Comparison of ENCODE assay signal across 10 cellular contexts in the genomic region with DNA sequence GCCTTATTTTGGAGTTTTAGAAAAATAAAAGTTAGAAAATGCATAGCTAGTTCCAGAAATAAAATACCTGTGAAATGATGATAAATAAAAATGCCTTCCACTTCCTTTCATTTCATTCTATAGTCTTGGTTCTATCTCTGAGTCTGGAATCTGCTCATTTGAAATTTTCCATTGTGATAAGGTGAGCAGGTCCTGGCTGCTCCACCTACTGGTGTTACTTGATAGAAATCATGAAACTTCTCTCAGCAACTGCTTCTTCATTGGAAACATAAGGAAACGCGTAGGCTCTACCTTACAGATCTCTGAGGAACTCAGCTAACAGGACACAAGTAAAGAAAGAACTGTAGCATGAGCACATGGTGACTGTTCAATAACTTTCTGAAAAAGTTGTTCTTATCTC.
A peak's percentile ranks its signal among the peaks of the same experiment; 100 is the strongest.
DNase-seq lines count a peak whose midpoint lies in the region; ATAC-seq and TF ChIP-seq lines count a peak whose summit lies in the region.
"Had no signal": no experiment of that assay in that cellular context is flagged by ENCODE, and none has a peak within 500 bp of the region (broad histone marks: within the 10 kb centered on the region; RNA-seq: fewer than 3 reads in every experiment).

No MANE protein-coding gene starts in this region.

- intact Hi-C loops in Calu3 (cut with micrococcal nuclease; ENCODE audit: unreplicated experiment), result no loop called here

- DNase-seq in Calu3 (no peak), HFFc6 (no peak), kidney tubule cell (ENCODE audit: low spot score) (peak; percentile 20), NOMO-1 treated with DMSO at 0.1 percent for 48 hours (lab: John Stamatoyannopoulos, UW; ENCODE audit: unreplicated experiment) (no peak)

- H3K9me3 Mint-ChIP-seq in Calu3 (ENCODE audit: low read depth, unreplicated experiment) (no peaks in the 10 kb centered on the region), HFFc6 (peaks cover 14% of the 10 kb centered on the region)
- H3K9me3 Mint-ChIP-seq: central memory CD8-positive, alpha-beta T cell; naive thymus-derived CD4-positive, alpha-beta T cell had no signal

- no peaks in the 10 kb centered on the region for H3K36me3 Mint-ChIP-seq in Calu3 (ENCODE audit: insufficient read depth, unreplicated experiment)
- H3K36me3 Mint-ChIP-seq in HFFc6 (ENCODE audit: low read depth), result no peaks in the 10 kb centered on the region
- H3K36me3 Mint-ChIP-seq: naive thymus-derived CD4-positive, alpha-beta T cell had no signal

- BruUV-seq in Calu3 (replicated peaks; lab: Mats Ljungman, UMichigan), result no TSS peak

- H3K27me3 Mint-ChIP-seq in Calu3 (ENCODE audit: unreplicated experiment) (no peaks in the 10 kb centered on the region), HFFc6 (ENCODE audit: insufficient read depth) (peaks cover 3% of the 10 kb centered on the region)

- CTCF ChIA-PET in Calu3 (lab: Charles Lee), result no interaction called here

- H3K27ac Mint-ChIP-seq in Calu3 (ENCODE audit: unreplicated experiment), result no peak overlapping the region
- H3K27ac Mint-ChIP-seq in HFFc6, result no peak overlapping the region
- H3K27ac Mint-ChIP-seq: naive thymus-derived CD4-positive, alpha-beta T cell had no signal

- H3K4me3 Mint-ChIP-seq in Calu3 (ENCODE audit: low read depth, unreplicated experiment), result no peak overlapping the region
- no peak overlapping the region for H3K4me3 Mint-ChIP-seq in HFFc6
- H3K4me3 Mint-ChIP-seq: central memory CD8-positive, alpha-beta T cell; naive thymus-derived CD4-positive, alpha-beta T cell had no signal

- H3K4me1 Mint-ChIP-seq in Calu3 (ENCODE audit: low read depth, unreplicated experiment), result no peaks in the 10 kb centered on the region
- no peaks in the 10 kb centered on the region for H3K4me1 Mint-ChIP-seq in HFFc6 (ENCODE audit: low read depth)
- H3K4me1 Mint-ChIP-seq: central memory CD8-positive, alpha-beta T cell; naive thymus-derived CD4-positive, alpha-beta T cell had no signal

- ATAC-seq in SK-N-SH treated with all-trans-retinoic acid at 6 μM for 48 hours, result peak; percentile 73
- no peak for ATAC-seq in HG02852 (IDR thresholded peaks at IDR 0.05; ENCODE audit: unreplicated experiment)
- ATAC-seq in HG02588 (IDR thresholded peaks at IDR 0.05; ENCODE audit: unreplicated experiment), result no peak
- no peak for ATAC-seq in GM18870 (IDR thresholded peaks at IDR 0.05; ENCODE audit: unreplicated experiment)
- ATAC-seq: naive thymus-derived CD4-positive, alpha-beta T cell had no signal

- TF ChIP-seq CTCF in Calu3 (IDR thresholded peaks at IDR 0.05; ENCODE audit: unreplicated experiment), result peak; percentile 46
- peak; percentile 60 for TF ChIP-seq CTCF in HFFc6 (IDR thresholded peaks at IDR 0.05)

TF ChIP-seq in SK-N-SH treated with all-trans-retinoic acid at 6 μM for 48 hours, 23 proteins besides CTCF, POLR2A, EP300 and RAD21:
- TF ChIP-seq PPARA (CRISPR knock-in tag; IDR thresholded peaks at IDR 0.05; ENCODE audit: borderline replicate concordance) (no peak), GLIS3 (CRISPR knock-in tag; IDR thresholded peaks at IDR 0.05) (no peak), CSDC2 (CRISPR knock-in tag; IDR thresholded peaks at IDR 0.05) (no peak), OSR1 (CRISPR knock-in tag; IDR thresholded peaks at IDR 0.05) (no peak), RARB (CRISPR knock-in tag; IDR thresholded peaks at IDR 0.05) (no peak), ZC3H10 (CRISPR knock-in tag; IDR thresholded peaks at IDR 0.05) (no peak), ZFP30 (CRISPR knock-in tag; IDR thresholded peaks at IDR 0.05) (no peak), ZNF8 (CRISPR knock-in tag; IDR thresholded peaks at IDR 0.05) (no peak), TOX (CRISPR knock-in tag; IDR thresholded peaks at IDR 0.05; ENCODE audit: borderline replicate concordance) (no peak), ARNTL (CRISPR knock-in tag; IDR thresholded peaks at IDR 0.05; ENCODE audit: borderline replicate concordance, low read depth) (no peak), BACH2 (CRISPR knock-in tag; IDR thresholded peaks at IDR 0.05; ENCODE audit: borderline replicate concordance) (no peak)
- TF ChIP-seq, protein P1, sequence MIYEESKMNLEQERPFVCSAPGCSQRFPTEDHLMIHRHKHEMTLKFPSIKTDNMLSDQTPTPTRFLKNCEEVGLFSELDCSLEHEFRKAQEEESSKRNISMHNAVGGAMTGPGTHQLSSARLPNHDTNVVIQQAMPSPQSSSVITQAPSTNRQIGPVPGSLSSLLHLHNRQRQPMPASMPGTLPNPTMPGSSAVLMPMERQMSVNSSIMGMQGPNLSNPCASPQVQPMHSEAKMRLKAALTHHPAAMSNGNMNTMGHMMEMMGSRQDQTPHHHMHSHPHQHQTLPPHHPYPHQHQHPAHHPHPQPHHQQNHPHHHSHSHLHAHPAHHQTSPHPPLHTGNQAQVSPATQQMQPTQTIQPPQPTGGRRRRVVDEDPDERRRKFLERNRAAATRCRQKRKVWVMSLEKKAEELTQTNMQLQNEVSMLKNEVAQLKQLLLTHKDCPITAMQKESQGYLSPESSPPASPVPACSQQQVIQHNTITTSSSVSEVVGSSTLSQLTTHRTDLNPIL (CRISPR knock-in tag; IDR thresholded peaks at IDR 0.05; ENCODE audit: low read depth), result no peak
- TF ChIP-seq, protein P2, sequence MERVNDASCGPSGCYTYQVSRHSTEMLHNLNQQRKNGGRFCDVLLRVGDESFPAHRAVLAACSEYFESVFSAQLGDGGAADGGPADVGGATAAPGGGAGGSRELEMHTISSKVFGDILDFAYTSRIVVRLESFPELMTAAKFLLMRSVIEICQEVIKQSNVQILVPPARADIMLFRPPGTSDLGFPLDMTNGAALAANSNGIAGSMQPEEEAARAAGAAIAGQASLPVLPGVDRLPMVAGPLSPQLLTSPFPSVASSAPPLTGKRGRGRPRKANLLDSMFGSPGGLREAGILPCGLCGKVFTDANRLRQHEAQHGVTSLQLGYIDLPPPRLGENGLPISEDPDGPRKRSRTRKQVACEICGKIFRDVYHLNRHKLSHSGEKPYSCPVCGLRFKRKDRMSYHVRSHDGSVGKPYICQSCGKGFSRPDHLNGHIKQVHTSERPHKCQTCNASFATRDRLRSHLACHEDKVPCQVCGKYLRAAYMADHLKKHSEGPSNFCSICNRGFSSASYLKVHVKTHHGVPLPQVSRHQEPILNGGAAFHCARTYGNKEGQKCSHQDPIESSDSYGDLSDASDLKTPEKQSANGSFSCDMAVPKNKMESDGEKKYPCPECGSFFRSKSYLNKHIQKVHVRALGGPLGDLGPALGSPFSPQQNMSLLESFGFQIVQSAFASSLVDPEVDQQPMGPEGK (CRISPR knock-in tag; IDR thresholded peaks at IDR 0.05; ENCODE audit: borderline replicate concordance), result no peak
- TF ChIP-seq, protein P3, sequence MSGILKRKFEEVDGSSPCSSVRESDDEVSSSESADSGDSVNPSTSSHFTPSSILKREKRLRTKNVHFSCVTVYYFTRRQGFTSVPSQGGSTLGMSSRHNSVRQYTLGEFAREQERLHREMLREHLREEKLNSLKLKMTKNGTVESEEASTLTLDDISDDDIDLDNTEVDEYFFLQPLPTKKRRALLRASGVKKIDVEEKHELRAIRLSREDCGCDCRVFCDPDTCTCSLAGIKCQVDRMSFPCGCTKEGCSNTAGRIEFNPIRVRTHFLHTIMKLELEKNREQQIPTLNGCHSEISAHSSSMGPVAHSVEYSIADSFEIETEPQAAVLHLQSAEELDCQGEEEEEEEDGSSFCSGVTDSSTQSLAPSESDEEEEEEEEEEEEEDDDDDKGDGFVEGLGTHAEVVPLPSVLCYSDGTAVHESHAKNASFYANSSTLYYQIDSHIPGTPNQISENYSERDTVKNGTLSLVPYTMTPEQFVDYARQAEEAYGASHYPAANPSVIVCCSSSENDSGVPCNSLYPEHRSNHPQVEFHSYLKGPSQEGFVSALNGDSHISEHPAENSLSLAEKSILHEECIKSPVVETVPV (CRISPR knock-in tag; IDR thresholded peaks at IDR 0.05), result no peak
- TF ChIP-seq, protein P4, sequence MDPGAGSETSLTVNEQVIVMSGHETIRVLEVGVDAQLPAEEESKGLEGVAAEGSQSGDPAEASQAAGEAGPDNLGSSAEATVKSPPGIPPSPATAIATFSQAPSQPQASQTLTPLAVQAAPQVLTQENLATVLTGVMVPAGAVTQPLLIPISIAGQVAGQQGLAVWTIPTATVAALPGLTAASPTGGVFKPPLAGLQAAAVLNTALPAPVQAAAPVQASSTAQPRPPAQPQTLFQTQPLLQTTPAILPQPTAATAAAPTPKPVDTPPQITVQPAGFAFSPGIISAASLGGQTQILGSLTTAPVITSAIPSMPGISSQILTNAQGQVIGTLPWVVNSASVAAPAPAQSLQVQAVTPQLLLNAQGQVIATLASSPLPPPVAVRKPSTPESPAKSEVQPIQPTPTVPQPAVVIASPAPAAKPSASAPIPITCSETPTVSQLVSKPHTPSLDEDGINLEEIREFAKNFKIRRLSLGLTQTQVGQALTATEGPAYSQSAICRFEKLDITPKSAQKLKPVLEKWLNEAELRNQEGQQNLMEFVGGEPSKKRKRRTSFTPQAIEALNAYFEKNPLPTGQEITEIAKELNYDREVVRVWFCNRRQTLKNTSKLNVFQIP (CRISPR knock-in tag; IDR thresholded peaks at IDR 0.05; ENCODE audit: borderline replicate concordance, low read depth), result no peak
- TF ChIP-seq, protein P5, sequence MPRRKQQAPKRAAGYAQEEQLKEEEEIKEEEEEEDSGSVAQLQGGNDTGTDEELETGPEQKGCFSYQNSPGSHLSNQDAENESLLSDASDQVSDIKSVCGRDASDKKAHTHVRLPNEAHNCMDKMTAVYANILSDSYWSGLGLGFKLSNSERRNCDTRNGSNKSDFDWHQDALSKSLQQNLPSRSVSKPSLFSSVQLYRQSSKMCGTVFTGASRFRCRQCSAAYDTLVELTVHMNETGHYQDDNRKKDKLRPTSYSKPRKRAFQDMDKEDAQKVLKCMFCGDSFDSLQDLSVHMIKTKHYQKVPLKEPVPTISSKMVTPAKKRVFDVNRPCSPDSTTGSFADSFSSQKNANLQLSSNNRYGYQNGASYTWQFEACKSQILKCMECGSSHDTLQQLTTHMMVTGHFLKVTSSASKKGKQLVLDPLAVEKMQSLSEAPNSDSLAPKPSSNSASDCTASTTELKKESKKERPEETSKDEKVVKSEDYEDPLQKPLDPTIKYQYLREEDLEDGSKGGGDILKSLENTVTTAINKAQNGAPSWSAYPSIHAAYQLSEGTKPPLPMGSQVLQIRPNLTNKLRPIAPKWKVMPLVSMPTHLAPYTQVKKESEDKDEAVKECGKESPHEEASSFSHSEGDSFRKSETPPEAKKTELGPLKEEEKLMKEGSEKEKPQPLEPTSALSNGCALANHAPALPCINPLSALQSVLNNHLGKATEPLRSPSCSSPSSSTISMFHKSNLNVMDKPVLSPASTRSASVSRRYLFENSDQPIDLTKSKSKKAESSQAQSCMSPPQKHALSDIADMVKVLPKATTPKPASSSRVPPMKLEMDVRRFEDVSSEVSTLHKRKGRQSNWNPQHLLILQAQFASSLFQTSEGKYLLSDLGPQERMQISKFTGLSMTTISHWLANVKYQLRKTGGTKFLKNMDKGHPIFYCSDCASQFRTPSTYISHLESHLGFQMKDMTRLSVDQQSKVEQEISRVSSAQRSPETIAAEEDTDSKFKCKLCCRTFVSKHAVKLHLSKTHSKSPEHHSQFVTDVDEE (CRISPR knock-in tag; IDR thresholded peaks at IDR 0.05), result no peak
